23 cellular contexts compared by ENCODE assay signal in genomic region chr9:106350777-106351176, GRCh38.
"Had no signal": no experiment of that assay in that cellular context is flagged by ENCODE, and none has a peak within 500 bp of the region (broad histone marks: within the 10 kb centered on the region; RNA-seq: fewer than 3 reads in every experiment).

No MANE protein-coding gene starts in this region.

- FAIRE-seq: pancreas had no signal

- DNase-seq: activated CD4-positive, alpha-beta T cell treated with anti-CD3 and anti-CD28 coated beads, Interleukin-2, amount 10 ng/mL, durations not matched to agents 7 days and 5 days; activated CD8-positive, alpha-beta T cell treated with anti-CD3 and anti-CD28 coated beads, Interleukin-2, amount 10 ng/mL, durations not matched to agents 7 days and 5 days; activated naive CD4-positive, alpha-beta T cell treated with Interleukin-2 at 50 U/mL for 16 hours; activated naive CD8-positive, alpha-beta T cell treated with anti-CD3 and anti-CD28 coated beads, Interleukin-2, amount 10 ng/mL, durations not matched to agents 7 days and 5 days; activated T-cell treated with anti-CD3 and anti-CD28 coated beads, Interleukin-2, amount 50 U/mL, for 24 hours; amygdala; caudate nucleus; dorsolateral prefrontal cortex; foreskin melanocyte; glutamatergic neuron; hippocampal formation; islet precursor cell; lower lobe of right lung; natural killer cell; pancreas; stimulated activated CD4-positive, alpha-beta T cell treated with anti-CD3 and anti-CD28 coated beads, Interleukin-4, amount 100 ng/mL, for 24 hours; testis; upper lobe of right lung had no signal

- ATAC-seq: activated CD4-positive, CD25-positive, alpha-beta regulatory T cell treated with anti-CD3 and anti-CD28 coated beads, Interleukin-2, amount 50 U/mL, for 24 hours; activated CD8-positive, alpha-beta T cell treated with anti-CD3 and anti-CD28 coated beads, Interleukin-2, amount 10 ng/mL, durations not matched to agents 7 days and 5 days; lower lobe of right lung; natural killer cell; pancreas; sciatic nerve; stimulated activated effector memory CD8-positive, alpha-beta T cell treated with anti-CD3 and anti-CD28 coated beads, Interleukin-12 subunit alpha, Interleukin-12 subunit beta, amount 100 ng/mL, for 72 hours; upper lobe of right lung had no signal

- H3K27me3 ChIP-seq: dorsolateral prefrontal cortex, neutrophil, pancreas, testis, upper lobe of right lung had no signal

- H3K4me3 ChIP-seq: dorsolateral prefrontal cortex, lower lobe of right lung, pancreas, smooth muscle cell, testis, upper lobe of right lung had no signal

- H3K36me3 ChIP-seq: lower lobe of right lung, neutrophil, pancreas, upper lobe of right lung had no signal
